8 cellular contexts compared by ENCODE assay signal in the genomic region with DNA sequence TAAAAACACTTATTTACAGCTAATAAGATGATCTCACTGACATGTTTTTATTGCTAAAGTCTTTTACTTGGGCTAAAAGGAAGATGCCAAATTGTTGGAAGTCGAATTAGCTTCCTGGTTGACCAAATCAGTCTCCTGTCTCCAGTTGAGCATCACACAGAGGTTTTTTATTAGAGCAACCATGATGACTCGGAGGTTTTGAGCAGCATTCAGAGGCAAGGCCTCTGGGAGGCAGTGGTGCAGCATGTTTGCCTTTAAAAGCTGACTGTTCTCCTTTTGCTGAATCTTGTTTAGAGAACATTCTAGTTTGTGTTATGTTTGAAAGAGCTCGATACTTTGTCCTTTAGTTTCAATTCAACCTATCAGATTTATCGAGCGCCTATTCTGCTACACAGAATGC. TPM values are rescaled to one million over a fixed set of nuclear protein-coding genes. Genes with fewer than 3 reads are reported as not detected.
DNase-seq lines count a peak whose midpoint lies in the region; ATAC-seq and TF ChIP-seq lines count a peak whose summit lies in the region.

No MANE protein-coding gene starts in this region.

- no peak overlapping the region for H3K4ac ChIP-seq in mesenchymal stem cell (ENCODE audit: low read depth in 1 of 2, low read length in 2 of 2)

- H3K36me3 Mint-ChIP-seq in MCF 10A (ENCODE audit: insufficient read depth, unreplicated experiment) = no peaks in the 10 kb centered on the region

- no peaks in the 10 kb centered on the region for H3K9me3 Mint-ChIP-seq in MCF 10A (ENCODE audit: unreplicated experiment)

- peaks cover 17% of the 10 kb centered on the region for H3K79me1 ChIP-seq in mesenchymal stem cell (replicated peaks; ENCODE audit: low read length, poor library complexity, severe bottlenecking)

- no peak overlapping the region for H3K23ac ChIP-seq in mesenchymal stem cell (ENCODE audit: low read length in 2 of 2)

- POLR2A ChIA-PET in MCF 10A (lab: Yijun Ruan, JAX) = interaction anchor here (0.8 to 1.5 kb wide), 2 partner anchors 13 to 22 kb away, joined by 3 to 6 read pairs; no protein-coding TSS in a partner anchor

- peaks cover 0 to 19% of the 10 kb centered on the region in 2 donors for H3K27me3 ChIP-seq in breast epithelium
- H3K27me3 ChIP-seq in mesenchymal stem cell (ENCODE audit: control insufficient read depth in 1 of 2, insufficient read depth in 1 of 2, low read length in 2 of 2) = peaks cover 0 to 3% of the 10 kb centered on the region in 2 experiments

- ATAC-seq in HG03196 (IDR thresholded peaks at IDR 0.05; ENCODE audit: unreplicated experiment) (no peak), HG02852 (IDR thresholded peaks at IDR 0.05; ENCODE audit: unreplicated experiment) (no peak)

- H3K27ac Mint-ChIP-seq in MCF 10A (ENCODE audit: low read depth, unreplicated experiment) = no peak overlapping the region

- peaks cover 6% of the 10 kb centered on the region for H3K4me1 Mint-ChIP-seq in MCF 10A (ENCODE audit: insufficient read depth, unreplicated experiment)

- no peaks in the 10 kb centered on the region for H3K9me3 ChIP-seq in breast epithelium
- no peaks in the 10 kb centered on the region for H3K9me3 ChIP-seq in mesenchymal stem cell (ENCODE audit: control insufficient read depth, low read length)

- no peak for TF ChIP-seq POLR2A in breast epithelium (IDR thresholded peaks at IDR 0.05)

- H3K4me3 ChIP-seq in breast epithelium (no peak overlapping the region), mesenchymal stem cell (ENCODE audit: insufficient read depth in 1 of 2, low read depth in 1 of 2, low read length in 2 of 2) (peak overlapping the region in 1 of 2 experiments; percentile 82)

- H2AK5ac ChIP-seq in mesenchymal stem cell (ENCODE audit: low read length, severe bottlenecking) = no peak overlapping the region

- intact Hi-C loops in MCF 10A (cut with micrococcal nuclease) = loop anchor here (1.0 to 10.0 kb wide), 3 partner anchors 403 to 629 kb away; no protein-coding TSS in a partner anchor
- intact Hi-C loops in breast epithelium (cut with DNase I; ENCODE audit: low total_unique reads) = loop anchor here (10.0 kb wide), 1 partner anchor 626 kb away; no protein-coding TSS in a partner anchor

- no TSS peak for BruUV-seq in MCF 10A (replicated peaks; lab: Mats Ljungman, UMichigan)

- WGBS in mesenchymal stem cell = 77% methylated on average over 5 of the region's 5 CpGs

- no peak overlapping the region for H2BK5ac ChIP-seq in mesenchymal stem cell (ENCODE audit: low read depth, low read length, poor library complexity, severe bottlenecking)

- peak; percentile 52 for TF ChIP-seq CTCF in MCF 10A (IDR thresholded peaks at IDR 0.05; ENCODE audit: unreplicated experiment)
- TF ChIP-seq CTCF in breast epithelium (IDR thresholded peaks at IDR 0.05) = peak in 1 of 3 donors; percentile 19

- no peak overlapping the region for H3K18ac ChIP-seq in mesenchymal stem cell (ENCODE audit: low read depth in 1 of 2, low read length in 2 of 2)

- DNase-seq in MCF 10A (ENCODE audit: unreplicated experiment) (peak; percentile 68), breast epithelium (ENCODE audit: low spot score in 2 of 2) (no peak), NCI-H226 (peak; percentile 41), mesenchymal stem cell (peak; percentile 84), T-helper 2 cell (no peak)

- H2BK15ac ChIP-seq in mesenchymal stem cell (ENCODE audit: low read depth, poor library complexity, severe bottlenecking) = no peak overlapping the region

- H3K27ac ChIP-seq in breast epithelium = no peak overlapping the region
- peak overlapping the region; percentile 71 for H3K27ac ChIP-seq in cingulate gyrus (ENCODE audit: low read depth, low read length)
- no peak overlapping the region for H3K27ac ChIP-seq in mesenchymal stem cell (ENCODE audit: low read length, poor library complexity, severe bottlenecking)

- H3K14ac ChIP-seq in mesenchymal stem cell (ENCODE audit: low read length in 2 of 2) = no peak overlapping the region

- H3K36me3 ChIP-seq in breast epithelium = no peaks in the 10 kb centered on the region
- peaks cover 21 to 45% of the 10 kb centered on the region in 2 experiments for H3K36me3 ChIP-seq in mesenchymal stem cell (ENCODE audit: control insufficient read depth in 1 of 2, insufficient read depth in 2 of 2, low read depth in 1 of 2, low read length in 2 of 2)

- H4K8ac ChIP-seq in mesenchymal stem cell (ENCODE audit: low read length) = no peak overlapping the region

- no peak overlapping the region for H2BK12ac ChIP-seq in mesenchymal stem cell (ENCODE audit: low read length in 2 of 2)

- H3K4me2 ChIP-seq in mesenchymal stem cell (ENCODE audit: low read length, poor library complexity, severe bottlenecking) = peak overlapping the region; percentile 93

- no peak overlapping the region for H3K4me3 Mint-ChIP-seq in MCF 10A (ENCODE audit: unreplicated experiment)

- CTCF ChIA-PET in MCF 10A (lab: Yijun Ruan, JAX) = interaction anchor here (0.6 to 1.7 kb wide), 9 partner anchors 15 to 405 kb away, joined by 3 to 7 read pairs (median 3); no protein-coding TSS in a partner anchor

- peaks cover 12% of the 10 kb centered on the region for H3K27me3 Mint-ChIP-seq in MCF 10A (ENCODE audit: insufficient read depth, unreplicated experiment)

- peak overlapping the region; percentile 48 for H3K9ac ChIP-seq in mesenchymal stem cell (ENCODE audit: low read length)

- no peak overlapping the region for H2AFZ ChIP-seq in mesenchymal stem cell (ENCODE audit: low read depth, low read length)

- no peak overlapping the region for H2BK120ac ChIP-seq in mesenchymal stem cell (ENCODE audit: low read depth, low read length)

- no peak overlapping the region for H4K91ac ChIP-seq in mesenchymal stem cell (ENCODE audit: low read length)

- H3K4me1 ChIP-seq in breast epithelium (peaks cover 0 to 5% of the 10 kb centered on the region in 2 donors), mesenchymal stem cell (ENCODE audit: control insufficient read depth, insufficient read depth, low read depth, low read length) (peaks cover 10% of the 10 kb centered on the region)

RNA-seq across cellular contexts. Expression of a gene that starts 2.1 kb away (rescaled TPM):
- total RNA-seq in MCF 10A (2022) = 1.3 and 1.4 TPM in 2 replicates
- 100 to 1,000 TPM in 1 of 3 donors, 10 to 100 TPM in 2; 21.3 to 143 (median 33.1) TPM for total RNA-seq in breast epithelium
- polyA plus RNA-seq in mesenchymal stem cell (2013, experiment 1 of 2) = 1,126 TPM
- 1,155 TPM for polyA plus RNA-seq in mesenchymal stem cell (2013, experiment 2 of 2)

RNA-seq across cellular contexts. Expression of a gene that starts 44.4 kb away (rescaled TPM):
- total RNA-seq in MCF 10A (2022) (159 and 201 TPM in 2 replicates), breast epithelium (100 to 1,000 TPM in 2 of 3 donors, 10 to 100 TPM in 1; 87.4 to 192 (median 153) TPM)
- polyA plus RNA-seq in mesenchymal stem cell (2013, experiment 1 of 2) = 22.6 TPM
- polyA plus RNA-seq in mesenchymal stem cell (2013, experiment 2 of 2) = 22.6 TPM

Comparison
In these comparisons a context has a peak if more than half of its experiments do, and no peak if none do; other contexts are left out.
1. DNase-seq: peak in MCF 10A (single experiment), NCI-H226 (single experiment) and mesenchymal stem cell (single experiment); none in breast epithelium (0 of 2) and T-helper 2 cell (0 of 5).